In genomic region chr17:47649972-47650524, GRCh38 we compare ENCODE assay signal across 1 cellular context.
TF ChIP-seq lines count a peak whose summit lies in the region.

No MANE protein-coding gene starts in this region.

TF ChIP-seq in GM23338, 12 proteins besides CTCF, POLR2A, EP300 and RAD21 (continued from another document):
- TF ChIP-seq ZNF462 (CRISPR knock-in tag; IDR thresholded peaks at IDR 0.05) (no peak), STAT1 (IDR thresholded peaks at IDR 0.05; ENCODE audit: unreplicated experiment) (no peak), REST (IDR thresholded peaks at IDR 0.05; ENCODE audit: unreplicated experiment) (no peak), ZNF114 (CRISPR knock-in tag; IDR thresholded peaks at IDR 0.05) (no peak), EZH2 (IDR thresholded peaks at IDR 0.05; ENCODE audit: low read depth, unreplicated experiment) (no peak)
TF ChIP-seq in GM23338: peak in this region for 0.
